ENCODE assay signal across 18 cellular contexts in the genomic region with DNA sequence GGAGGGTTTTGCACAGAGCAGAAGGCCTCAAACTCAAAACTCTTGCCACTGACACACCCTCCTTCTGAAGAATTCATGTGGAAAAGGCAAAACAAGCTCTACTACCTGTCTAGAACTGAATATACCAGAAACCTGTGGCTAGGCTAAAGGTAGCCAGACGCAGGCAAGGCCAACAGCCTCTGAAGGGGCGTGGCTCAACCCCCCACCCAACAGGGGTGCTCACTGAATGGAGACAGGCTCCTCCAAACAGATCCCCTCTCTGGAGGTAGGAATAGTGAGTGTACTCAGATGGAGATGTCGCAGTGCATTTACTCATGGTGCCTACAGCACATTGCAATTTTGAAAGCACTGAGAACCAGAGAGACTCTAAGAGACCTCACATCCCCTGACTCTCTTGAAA. TPM values are rescaled to one million over a fixed set of nuclear protein-coding genes. Genes with fewer than 3 reads are reported as not detected.
A peak's percentile ranks its signal among the peaks of the same experiment; 100 is the strongest.
DNase-seq lines count a peak whose midpoint lies in the region; ATAC-seq lines count a peak whose summit lies in the region.
"Had no signal": no experiment of that assay in that cellular context is flagged by ENCODE, and none has a peak within 500 bp of the region (broad histone marks: within the 10 kb centered on the region; RNA-seq: fewer than 3 reads in every experiment).

No MANE protein-coding gene starts in this region.

- peak overlapping the region; percentile 60 to 99 (median 92) for H3K27ac Mint-ChIP-seq in CD8-positive, alpha-beta memory T cell
- H3K27ac Mint-ChIP-seq in activated T-helper 1 cell treated with anti-CD3 and anti-CD28 coated beads, Interleukin-12 subunit alpha, Interleukin-12 subunit beta, Interleukin-2, Interleukin-4 antibody, amounts not matched to agents 30 ng/mL and 10 ng/mL and 1 ng/mL, durations not matched to agents 14 hours and 24 hours and 36 hours: peak overlapping the region; percentile 88
- H3K27ac Mint-ChIP-seq in naive thymus-derived CD8-positive, alpha-beta T cell: peak overlapping the region; percentile 91 to 99 (median 96)

- peak in 1 of 5 donors; percentile 14 for DNase-seq in CD8-positive, alpha-beta memory T cell
- DNase-seq in Karpas-422 (peak; percentile 77), MG63 (no peak), HuH-7.5 (ENCODE audit: low spot score) (no peak), cerebellum (ENCODE audit: low spot score) (no peak)
- no peak for DNase-seq in activated T-helper 1 cell treated with anti-CD3 and anti-CD28 coated beads, Interleukin-12 subunit alpha, Interleukin-12 subunit beta, Interleukin-2, Interleukin-4 antibody, amounts not matched to agents 30 ng/mL and 10 ng/mL and 1 ng/mL, durations not matched to agents 14 hours and 24 hours and 36 hours (ENCODE audit: low spot score)
- DNase-seq in naive thymus-derived CD8-positive, alpha-beta T cell: peak in 1 of 10 donors; percentile 19
- DNase-seq: activated CD8-positive, alpha-beta memory T cell treated with anti-CD3 and anti-CD28 coated beads for 24 hours; amygdala; cortex of kidney; heart right ventricle; mucosa of descending colon; NCI-H146; NCI-H524; RPMI8226 had no signal

- H3K4me3 ChIP-seq in CD8-positive, alpha-beta memory T cell (ENCODE audit: low read length): peak overlapping the region; percentile 86
- H3K4me3 ChIP-seq in Karpas-422 (ENCODE audit: low read length) (peak overlapping the region; percentile 72), MG63 (no peak overlapping the region)
- H3K4me3 ChIP-seq: BLaER1 treated with 17β-estradiol and CSF1 and Interleukin-3, amounts not matched to agents 10 nM and 100 nM; heart right ventricle; mucosa of descending colon had no signal

- no peaks in the 10 kb centered on the region for H3K9me3 ChIP-seq in CD8-positive, alpha-beta memory T cell (ENCODE audit: low read length)
- H3K9me3 ChIP-seq in Karpas-422 (ENCODE audit: low read length) (no peaks in the 10 kb centered on the region), MG63 (no peaks in the 10 kb centered on the region)
- H3K9me3 ChIP-seq: BLaER1 treated with 17β-estradiol and CSF1 and Interleukin-3, amounts not matched to agents 10 nM and 100 nM; heart right ventricle; mucosa of descending colon had no signal

- peak overlapping the region; percentile 86 for H3K4me2 ChIP-seq in Karpas-422 (ENCODE audit: low read depth, low read length, poor library complexity, severe bottlenecking)

- peaks cover 8 to 15% (median 9%) of the 10 kb centered on the region in 3 donors for H3K36me3 Mint-ChIP-seq in CD8-positive, alpha-beta memory T cell
- peaks cover 10% of the 10 kb centered on the region for H3K36me3 Mint-ChIP-seq in activated T-helper 1 cell treated with anti-CD3 and anti-CD28 coated beads, Interleukin-12 subunit alpha, Interleukin-12 subunit beta, Interleukin-2, Interleukin-4 antibody, amounts not matched to agents 30 ng/mL and 10 ng/mL and 1 ng/mL, durations not matched to agents 14 hours and 24 hours and 36 hours (ENCODE audit: low read depth)
- H3K36me3 Mint-ChIP-seq in naive thymus-derived CD8-positive, alpha-beta T cell: peaks cover 13 to 15% (median 13%) of the 10 kb centered on the region in 3 donors

- H3K9me3 Mint-ChIP-seq in CD8-positive, alpha-beta memory T cell: no peaks in the 10 kb centered on the region
- H3K9me3 Mint-ChIP-seq in activated T-helper 1 cell treated with anti-CD3 and anti-CD28 coated beads, Interleukin-12 subunit alpha, Interleukin-12 subunit beta, Interleukin-2, Interleukin-4 antibody, amounts not matched to agents 30 ng/mL and 10 ng/mL and 1 ng/mL, durations not matched to agents 14 hours and 24 hours and 36 hours: no peaks in the 10 kb centered on the region
- peaks cover 0 to 5% (median 0%) of the 10 kb centered on the region in 9 donors for H3K9me3 Mint-ChIP-seq in naive thymus-derived CD8-positive, alpha-beta T cell

- peak overlapping the region; percentile 30 to 62 (median 53) for H3K4me3 Mint-ChIP-seq in CD8-positive, alpha-beta memory T cell
- peak overlapping the region; percentile 81 for H3K4me3 Mint-ChIP-seq in activated T-helper 1 cell treated with anti-CD3 and anti-CD28 coated beads, Interleukin-12 subunit alpha, Interleukin-12 subunit beta, Interleukin-2, Interleukin-4 antibody, amounts not matched to agents 30 ng/mL and 10 ng/mL and 1 ng/mL, durations not matched to agents 14 hours and 24 hours and 36 hours
- peak overlapping the region; percentile 76 to 96 (median 86) for H3K4me3 Mint-ChIP-seq in naive thymus-derived CD8-positive, alpha-beta T cell

- no peaks in the 10 kb centered on the region for H3K27me3 ChIP-seq in CD8-positive, alpha-beta memory T cell (ENCODE audit: insufficient read depth, low read length, poor library complexity, severe bottlenecking)
- H3K27me3 ChIP-seq in Karpas-422 (ENCODE audit: low read length): no peaks in the 10 kb centered on the region
- no peaks in the 10 kb centered on the region for H3K27me3 ChIP-seq in MG63
- H3K27me3 ChIP-seq: BLaER1 treated with 17β-estradiol and CSF1 and Interleukin-3, amounts not matched to agents 10 nM and 100 nM; heart right ventricle had no signal

- peaks cover 0 to 2% of the 10 kb centered on the region in 2 donors for H3K27me3 Mint-ChIP-seq in CD8-positive, alpha-beta memory T cell
- H3K27me3 Mint-ChIP-seq in activated T-helper 1 cell treated with anti-CD3 and anti-CD28 coated beads, Interleukin-12 subunit alpha, Interleukin-12 subunit beta, Interleukin-2, Interleukin-4 antibody, amounts not matched to agents 30 ng/mL and 10 ng/mL and 1 ng/mL, durations not matched to agents 14 hours and 24 hours and 36 hours (ENCODE audit: insufficient read depth): no peaks in the 10 kb centered on the region
- no peaks in the 10 kb centered on the region for H3K27me3 Mint-ChIP-seq in naive thymus-derived CD8-positive, alpha-beta T cell

- intact Hi-C loops in activated T-helper 1 cell treated with anti-CD3 and anti-CD28 coated beads, Interleukin-12 subunit alpha, Interleukin-12 subunit beta, Interleukin-2, Interleukin-4 antibody, amounts not matched to agents 30 ng/mL and 10 ng/mL and 1 ng/mL, durations not matched to agents 14 hours and 24 hours and 36 hours (cut with micrococcal nuclease): loop anchor here (10.0 kb wide), 1 partner anchor 1020 kb away; no protein-coding TSS in a partner anchor

- H3K27ac ChIP-seq in CD8-positive, alpha-beta memory T cell (ENCODE audit: low read depth, low read length): no peak overlapping the region
- H3K27ac ChIP-seq in Karpas-422 (ENCODE audit: low read length): peak overlapping the region; percentile 99

- peak overlapping the region; percentile 84 for H3K9ac ChIP-seq in Karpas-422 (ENCODE audit: low read length)
- H3K9ac ChIP-seq: BLaER1 treated with 17β-estradiol and CSF1 and Interleukin-3, amounts not matched to agents 10 nM and 100 nM had no signal

- H3K4me1 ChIP-seq in CD8-positive, alpha-beta memory T cell (ENCODE audit: insufficient read depth, low read length): peaks cover 74% of the 10 kb centered on the region
- peaks cover 63% of the 10 kb centered on the region for H3K4me1 ChIP-seq in Karpas-422 (ENCODE audit: low read length)

- peaks cover 27% of the 10 kb centered on the region; the same call in 1 of the 2 replicates for H4K20me1 ChIP-seq in Karpas-422 (ENCODE audit: insufficient read depth, low read depth, low read length)

- H3K79me2 ChIP-seq in Karpas-422 (ENCODE audit: low read length): peaks cover 63% of the 10 kb centered on the region

- CTCF ChIA-PET in CD8-positive, alpha-beta memory T cell (lab: Charles Lee): interaction anchor here (0.9 to 2.2 kb wide), 4 partner anchors 22 to 106 kb away, joined by 3 to 10 read pairs (median 4); a partner anchor contains a TSS

- no peaks in the 10 kb centered on the region for H3K9me2 ChIP-seq in Karpas-422 (replicated peaks; ENCODE audit: insufficient read depth, low read length)

- no peak for ATAC-seq in naive thymus-derived CD8-positive, alpha-beta T cell
- no peak for ATAC-seq in GM18511 (IDR thresholded peaks at IDR 0.05; ENCODE audit: unreplicated experiment)
- ATAC-seq: esophagus mucosa, heart right ventricle, mucosa of descending colon had no signal

- POLR2A ChIA-PET in CD8-positive, alpha-beta memory T cell (lab: Charles Lee): interaction anchor here (1.0 to 2.4 kb wide), 3 partner anchors 9 to 102 kb away, joined by 3 to 8 read pairs (median 4); no protein-coding TSS in a partner anchor
- POLR2A ChIA-PET in naive thymus-derived CD8-positive, alpha-beta T cell (lab: Charles Lee): interaction anchor here (0.6 to 11.0 kb wide), 8 partner anchors 8 to 107 kb away, joined by 3 to 193 read pairs (median 4); no protein-coding TSS in a partner anchor

- no peak overlapping the region for H2AFZ ChIP-seq in Karpas-422 (ENCODE audit: low read length)

- peaks cover 6% of the 10 kb centered on the region for H3K36me3 ChIP-seq in CD8-positive, alpha-beta memory T cell (ENCODE audit: insufficient read depth, low read length)
- H3K36me3 ChIP-seq in Karpas-422 (ENCODE audit: insufficient read depth, low read length) (peaks cover 37% of the 10 kb centered on the region), MG63 (peaks cover under 1% of the 10 kb centered on the region)
- H3K36me3 ChIP-seq: heart right ventricle had no signal

- peaks cover 68 to 75% (median 74%) of the 10 kb centered on the region in 3 donors for H3K4me1 Mint-ChIP-seq in CD8-positive, alpha-beta memory T cell
- H3K4me1 Mint-ChIP-seq in activated T-helper 1 cell treated with anti-CD3 and anti-CD28 coated beads, Interleukin-12 subunit alpha, Interleukin-12 subunit beta, Interleukin-2, Interleukin-4 antibody, amounts not matched to agents 30 ng/mL and 10 ng/mL and 1 ng/mL, durations not matched to agents 14 hours and 24 hours and 36 hours (ENCODE audit: low read depth): peaks cover 61% of the 10 kb centered on the region
- H3K4me1 Mint-ChIP-seq in naive thymus-derived CD8-positive, alpha-beta T cell: peaks cover 37 to 72% (median 62%) of the 10 kb centered on the region in 4 donors

RNA-seq across cellular contexts. Expression of a gene that starts 3.0 kb away (rescaled TPM):
- 100 to 1,000 TPM; 121 to 130 TPM for total RNA-seq in CD8-positive, alpha-beta memory T cell
- polyA plus RNA-seq in CD8-positive, alpha-beta memory T cell: 54.6 TPM
- 224 and 353 TPM in 2 replicates for total RNA-seq in Karpas-422 (2014; rRNA removed; shearing (Covaris generic); ENCODE audit: low replicate concordance)
- 148 and 164 TPM in 2 replicates for total RNA-seq in activated T-helper 1 cell treated with anti-CD3 and anti-CD28 coated beads, Interleukin-12 subunit alpha, Interleukin-12 subunit beta, Interleukin-2, Interleukin-4 antibody, amounts not matched to agents 30 ng/mL and 10 ng/mL and 1 ng/mL, durations not matched to agents 14 hours and 24 hours and 36 hours
- 100 to 1,000 TPM; 312 to 331 TPM for total RNA-seq in naive thymus-derived CD8-positive, alpha-beta T cell
- polyA plus RNA-seq in naive thymus-derived CD8-positive, alpha-beta T cell: 10 to 100 TPM; 73.5 to 98.3 (median 91.9) TPM
- total RNA-seq in MG63 (2014; rRNA removed; shearing (Covaris generic); ENCODE audit: low replicate concordance): 49.2 and 82.4 TPM in 2 replicates
- total RNA-seq in cerebellum: 13.6 TPM
